Comparison of ENCODE assay signal across 1 cellular context in genomic region chr10:33155720-33156638, GRCh38.
A peak's percentile ranks its signal among the peaks of the same experiment; 100 is the strongest.
TF ChIP-seq lines count a peak whose summit lies in the region.

No MANE protein-coding gene starts in this region.

TF ChIP-seq in HepG2, 621 proteins besides CTCF, POLR2A, EP300 and RAD21 (continued from another document):
- TF ChIP-seq HMGXB4 (CRISPR knock-in tag; IDR thresholded peaks at IDR 0.05; ENCODE audit: borderline replicate concordance in 1 of 2, low read depth in 1 of 2) (peak; percentile 40 to 78; a peak in 2 of 4 replicates), ZNF232 (CRISPR knock-in tag; IDR thresholded peaks at IDR 0.05; ENCODE audit: borderline replicate concordance) (no peak), YY1 (IDR thresholded peaks at IDR 0.05; ENCODE audit: insufficient read depth, insufficient replicate concordance, low read depth, low read length) (peak; percentile 26), GLI4 (CRISPR knock-in tag; IDR thresholded peaks at IDR 0.05; ENCODE audit: borderline replicate concordance) (no peak), TBP (CRISPR knock-in tag; IDR thresholded peaks at IDR 0.05) (no peak), TFDP2 (CRISPR knock-in tag; IDR thresholded peaks at IDR 0.05) (peak; percentile 20; the same call in 1 of the 2 replicates), MTA3 (CRISPR knock-in tag; IDR thresholded peaks at IDR 0.05) (no peak), ZNF772 (CRISPR knock-in tag; IDR thresholded peaks at IDR 0.05) (peak; percentile 84), ZNF432 (CRISPR knock-in tag; IDR thresholded peaks at IDR 0.05; ENCODE audit: borderline replicate concordance) (no peak), UBTF (CRISPR knock-in tag; IDR thresholded peaks at IDR 0.05) (peak; percentile 43; the same call in 1 of the 2 replicates), HMGXB3 (CRISPR knock-in tag; IDR thresholded peaks at IDR 0.05; ENCODE audit: borderline replicate concordance) (peak; percentile 90; the same call in 1 of the 2 replicates)
